In genomic region chr2:222939208-222939846, GRCh38 we compare ENCODE assay signal across 7 cellular contexts.
A peak's percentile ranks its signal among the peaks of the same experiment; 100 is the strongest.
DNase-seq lines count a peak whose midpoint lies in the region; ATAC-seq, FAIRE-seq and TF ChIP-seq lines count a peak whose summit lies in the region.

No MANE protein-coding gene starts in this region.

- peak; percentile 76 for TF ChIP-seq CTCF in GM10266 (IDR thresholded peaks at IDR 0.05; ENCODE audit: control insufficient read depth, insufficient read depth, low read depth, missing control alignments)
- TF ChIP-seq CTCF in astrocyte of the cerebellum (IDR thresholded peaks at IDR 0.05; ENCODE audit: low read depth, low read length, missing control alignments), result peak; percentile 90
- peak; percentile 79 to 90 (median 85) for TF ChIP-seq CTCF in keratinocyte (optimal IDR thresholded peaks at IDR 0.05 in 1 of 3, IDR thresholded peaks at IDR 0.05 in 1 of 3, conservative IDR thresholded peaks at IDR 0.05 in 1 of 3; ENCODE audit: extremely low read depth in 1 of 3, insufficient read depth in 2 of 3, low read length in 3 of 3)

- H3K4me3 ChIP-seq in astrocyte of the cerebellum (ENCODE audit: low read depth, low read length), result no peak overlapping the region
- H3K4me3 ChIP-seq in keratinocyte (ENCODE audit: control insufficient read depth in 2 of 3, extremely low read depth in 1 of 3, insufficient read depth in 2 of 3, low read depth in 1 of 3, low read length in 3 of 3), result no peak overlapping the region

- peak; percentile 77 for ATAC-seq in GM21723 (IDR thresholded peaks at IDR 0.05; ENCODE audit: unreplicated experiment)

- no peak overlapping the region for H3K4me2 ChIP-seq in keratinocyte (ENCODE audit: control insufficient read depth, extremely low read depth, insufficient read depth, low read depth, low read length)

- no peaks in the 10 kb centered on the region for H3K9me3 ChIP-seq in keratinocyte (ENCODE audit: control insufficient read depth, low read depth, low read length)

- dilution Hi-C loops in keratinocyte (cut with MboI; ENCODE audit: extremely low pct_ligation_motif_present, low sequenced_read_pairs), result no loop called here

- peaks cover 19% of the 10 kb centered on the region for H3K4me1 ChIP-seq in keratinocyte (ENCODE audit: control insufficient read depth, extremely low read depth, insufficient read depth, low read length)

- H3K27me3 ChIP-seq in keratinocyte (ENCODE audit: control insufficient read depth, extremely low read depth, insufficient read depth, low read length), result no peaks in the 10 kb centered on the region

- H4K20me1 ChIP-seq in keratinocyte (ENCODE audit: control insufficient read depth, extremely low read depth, insufficient read depth, low read length), result peaks cover 7% of the 10 kb centered on the region

- H3K79me2 ChIP-seq in keratinocyte (ENCODE audit: control insufficient read depth, insufficient read depth, low read length), result peaks cover 10% of the 10 kb centered on the region

- DNase-seq in GM10266 (ENCODE audit: extremely low spot score) (peak; percentile 27), Kasumi-1 (lab: John Stamatoyannopoulos, UW) (peak; percentile 67 to 71), T-helper 2 cell (peak in 4 of 5 experiments; percentile 5 to 64 (median 22)), astrocyte of the cerebellum (ENCODE audit: low read depth) (no peak), keratinocyte (ENCODE audit: low read depth, low spot score) (no peak)
- peak; percentile 11 to 19 (median 14) for DNase-seq in stimulated activated CD4-positive, alpha-beta T cell treated with anti-CD3 and anti-CD28 coated beads, TNF-alpha, amount 100 ng/mL, for 4 hours (ENCODE audit: low read depth in 3 of 3)

- peak; percentile 96 for FAIRE-seq in keratinocyte (lab: Jason Lieb, UNC)

- no peak overlapping the region for H3K9ac ChIP-seq in keratinocyte (ENCODE audit: control insufficient read depth, extremely low read depth, insufficient read depth, low read length)

- H3K27ac ChIP-seq in keratinocyte (ENCODE audit: control insufficient read depth, insufficient read depth, low read length), result no peak overlapping the region

- no peaks in the 10 kb centered on the region for H3K9me1 ChIP-seq in keratinocyte (ENCODE audit: control insufficient read depth, extremely low read depth, insufficient read depth, low read length)

- no peak overlapping the region for H2AFZ ChIP-seq in keratinocyte (ENCODE audit: control insufficient read depth, low read length)

- H3K36me3 ChIP-seq in keratinocyte (ENCODE audit: control insufficient read depth in 2 of 2, extremely low read depth in 1 of 2, insufficient read depth in 2 of 2, low read length in 2 of 2), result peaks cover 13 to 18% of the 10 kb centered on the region in 2 experiments

- in situ Hi-C loops in astrocyte of the cerebellum (cut with HindIII; ENCODE audit: low sequenced_read_pairs), result no loop called here

Comparison
In these comparisons a context has a peak if more than half of its experiments do, and no peak if none do; other contexts are left out.
1. DNase-seq: peak in GM10266 (single experiment), Kasumi-1 (2 of 2), T-helper 2 cell (4 of 5) and stimulated activated CD4-positive, alpha-beta T cell treated with anti-CD3 and anti-CD28 coated beads, TNF-alpha, amount 100 ng/mL, for 4 hours (3 of 3); none in astrocyte of the cerebellum (single experiment) and keratinocyte (single experiment).
2. Peak in every context shown above with its lines, with median percentiles within 50 percentile points of each other: CTCF ChIP-seq.